ENCODE assay signal across 1 cellular context in genomic region chr7:15607541-15608210, GRCh38.
TF ChIP-seq lines count a peak whose summit lies in the region.

No MANE protein-coding gene starts in this region.

TF ChIP-seq in IMR-90, 13 proteins besides CTCF, POLR2A, EP300 and RAD21:
- no peak for TF ChIP-seq NFE2L2 (IDR thresholded peaks at IDR 0.05; ENCODE audit: low read depth, low read length)
- TF ChIP-seq CEBPB (IDR thresholded peaks at IDR 0.05; ENCODE audit: low read depth, low read length), result 0 out of 2 replicates have a peak, but pooled peaks have one; percentile 4
- no peak for TF ChIP-seq BHLHE40 (IDR thresholded peaks at IDR 0.05; ENCODE audit: low read depth, low read length)
- TF ChIP-seq MAZ (IDR thresholded peaks at IDR 0.05; ENCODE audit: borderline replicate concordance, low read depth, low read length), result no peak
